35 cellular contexts compared by ENCODE assay signal in the genomic region with DNA sequence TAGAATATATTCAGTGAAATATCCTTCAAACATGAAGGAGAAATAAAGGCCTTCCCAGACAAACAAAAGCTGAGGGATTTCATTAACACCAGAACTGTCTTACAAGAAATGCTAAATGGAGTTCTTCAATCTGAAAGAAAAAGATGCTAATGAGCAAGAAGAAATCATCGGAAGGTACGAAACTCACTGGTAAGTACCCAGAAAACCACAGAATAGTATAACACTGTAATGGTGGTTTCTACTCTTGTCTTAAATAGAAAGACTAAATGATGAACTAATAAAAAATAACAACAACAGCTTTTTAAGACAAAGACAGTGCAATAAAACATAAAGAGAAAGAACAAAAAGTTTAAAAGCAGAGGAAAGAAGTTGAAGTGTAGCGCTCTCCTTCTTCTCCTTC. TPM values are rescaled to one million over a fixed set of nuclear protein-coding genes. Genes with fewer than 3 reads are reported as not detected.
"Had no signal": no experiment of that assay in that cellular context is flagged by ENCODE, and none has a peak within 500 bp of the region (broad histone marks: within the 10 kb centered on the region; RNA-seq: fewer than 3 reads in every experiment).

No MANE protein-coding gene starts in this region.

- H3K9me3 ChIP-seq: mucosa of descending colon, psoas muscle had no signal

- H2AFZ ChIP-seq: hepatocyte had no signal

- H3K36me3 ChIP-seq: esophagus muscularis mucosa, gastroesophageal sphincter, heart left ventricle, left lung, spleen, thoracic aorta, tibial nerve, upper lobe of left lung had no signal

- H3K4me3 ChIP-seq: coronary artery, esophagus muscularis mucosa, gastroesophageal sphincter, heart left ventricle, hepatocyte, left lung, mucosa of descending colon, psoas muscle, skin epidermis, spleen, thoracic aorta, tibial nerve, upper lobe of left lung had no signal

- H3K9me3 Mint-ChIP-seq: natural killer cell treated with Interleukin-12 subunit alpha and Interleukin-12 subunit beta and Interleukin-15 and Interleukin-18, amount 100 ng/mL, for 72 hours; stimulated activated naive CD8-positive, alpha-beta T cell treated with anti-CD3 and anti-CD28 coated beads, Interleukin-15, Interleukin-2, amounts not matched to agents 100 ng/mL and 50 ng/mL, for 24 hours had no signal

- H3K27ac ChIP-seq: coronary artery, esophagus muscularis mucosa, foreskin keratinocyte, gastroesophageal sphincter, heart left ventricle, hepatocyte, left lung, psoas muscle, skin epidermis, spleen, thoracic aorta, tibial nerve, upper lobe of left lung had no signal

- H3K4me1 ChIP-seq: esophagus muscularis mucosa, gastroesophageal sphincter, heart left ventricle, left lung, psoas muscle, spleen, tibial nerve, upper lobe of left lung had no signal

- FAIRE-seq: endothelial cell of umbilical vein, islet of Langerhans, urothelium cell line had no signal

- H3K79me2 ChIP-seq: hepatocyte had no signal

- H3K27ac Mint-ChIP-seq: mesothelial cell of epicardium; natural killer cell treated with Interleukin-12 subunit alpha and Interleukin-12 subunit beta and Interleukin-15 and Interleukin-18, amount 100 ng/mL, for 72 hours; stimulated activated memory B cell treated with anti-CD40 and anti-IgM and Interleukin-4, amounts not matched to agents 10 μg/mL and 1 μg/mL and 100 μg/mL, for 72 hours; stimulated activated naive CD8-positive, alpha-beta T cell treated with anti-CD3 and anti-CD28 coated beads, Interleukin-15, Interleukin-2, amounts not matched to agents 100 ng/mL and 50 ng/mL, for 24 hours had no signal

- H3K4me2 ChIP-seq: hepatocyte had no signal

- ATAC-seq: foreskin keratinocyte; gastroesophageal sphincter; heart left ventricle; left cardiac atrium; left lung; mucosa of descending colon; natural killer cell treated with Interleukin-12 subunit alpha and Interleukin-12 subunit beta and Interleukin-15 and Interleukin-18, amount 100 ng/mL, for 72 hours; psoas muscle; right cardiac atrium; stimulated activated memory B cell treated with anti-CD40 and anti-IgM and Interleukin-4, amounts not matched to agents 10 μg/mL and 1 μg/mL and 100 μg/mL, for 72 hours had no signal

- H3K4me3 Mint-ChIP-seq: mesothelial cell of epicardium; naive B cell; natural killer cell treated with Interleukin-12 subunit alpha and Interleukin-12 subunit beta and Interleukin-15 and Interleukin-18, amount 100 ng/mL, for 72 hours; neural crest cell; stimulated activated memory B cell treated with anti-CD40 and anti-IgM and Interleukin-4, amounts not matched to agents 10 μg/mL and 1 μg/mL and 100 μg/mL, for 72 hours; stimulated activated naive CD8-positive, alpha-beta T cell treated with anti-CD3 and anti-CD28 coated beads, Interleukin-15, Interleukin-2, amounts not matched to agents 100 ng/mL and 50 ng/mL, for 24 hours had no signal

- DNase-seq: dermis blood vessel endothelial cell; effector memory CD4-positive, alpha-beta T cell; foreskin keratinocyte; heart left ventricle; left cardiac atrium; left lung; mesenchymal stem cell; mucosa of descending colon; naive B cell; psoas muscle; right cardiac atrium; spleen; stimulated activated CD4-positive, alpha-beta T cell treated with anti-CD3 and anti-CD28 coated beads, Interleukin-4, amount 100 ng/mL, for 4 hours; upper lobe of left lung had no signal

- H3K36me3 Mint-ChIP-seq: naive B cell; natural killer cell treated with Interleukin-12 subunit alpha and Interleukin-12 subunit beta and Interleukin-15 and Interleukin-18, amount 100 ng/mL, for 72 hours; stimulated activated memory B cell treated with anti-CD40 and anti-IgM and Interleukin-4, amounts not matched to agents 10 μg/mL and 1 μg/mL and 100 μg/mL, for 72 hours had no signal

- H3K4me1 Mint-ChIP-seq: mesothelial cell of epicardium, naive B cell, neural crest cell had no signal

- H3K27me3 ChIP-seq: foreskin keratinocyte, hepatocyte, left lung, tibial nerve, upper lobe of left lung had no signal

RNA-seq across cellular contexts. Expression of gene RNF212B, which starts 18.7 kb away (rescaled TPM):
- total RNA-seq: dermis blood vessel endothelial cell; endothelial cell of umbilical vein; epithelial cell of proximal tubule; fibroblast of lung; foreskin keratinocyte; gastroesophageal sphincter; heart left ventricle; kidney epithelial cell; left cardiac atrium; left lung; lung microvascular endothelial cell; mesothelial cell of epicardium; mucosa of descending colon; natural killer cell treated with Interleukin-12 subunit alpha and Interleukin-12 subunit beta and Interleukin-15 and Interleukin-18, amount 100 ng/mL, for 72 hours; neural crest cell; osteocyte; psoas muscle; renal cortical epithelial cell; right cardiac atrium; spleen; thoracic aorta; tibial nerve; upper lobe of left lung had no signal
- polyA plus RNA-seq: endothelial cell of umbilical vein, fibroblast of lung, heart left ventricle, hepatocyte, psoas muscle, right cardiac atrium, spleen had no signal

RNA-seq across cellular contexts. Expression of gene SLC7A8, which starts 35.6 kb away (rescaled TPM):
- total RNA-seq: dermis blood vessel endothelial cell, lung microvascular endothelial cell had no signal
